7 cellular contexts compared by ENCODE assay signal in genomic region chr5:111530298-111530740, GRCh38. TPM values are rescaled to one million over a fixed set of nuclear protein-coding genes. Genes with fewer than 3 reads are reported as not detected.
DNase-seq lines count a peak whose midpoint lies in the region; ATAC-seq and TF ChIP-seq lines count a peak whose summit lies in the region.

No MANE protein-coding gene starts in this region.

- H3K27me3 ChIP-seq in ascending aorta (no peaks in the 10 kb centered on the region), right lobe of liver (no peaks in the 10 kb centered on the region)

- H3K4me3 Mint-ChIP-seq in T-helper 2 cell treated with Interferon-gamma antibody and Interleukin-4, amounts not matched to agents 5 μg/mL and 100 μg/mL, for 36 hours, result peak overlapping the region; percentile 56

- ATAC-seq in GM19328 (IDR thresholded peaks at IDR 0.05; ENCODE audit: unreplicated experiment) (peak; percentile 75), HG03439 (IDR thresholded peaks at IDR 0.05; ENCODE audit: unreplicated experiment) (peak; percentile 74), right lobe of liver (peak; percentile 82 to 96 (median 91))

- H3K9me3 Mint-ChIP-seq in T-helper 2 cell treated with Interferon-gamma antibody and Interleukin-4, amounts not matched to agents 5 μg/mL and 100 μg/mL, for 36 hours, result peaks cover 4% of the 10 kb centered on the region

- H3K9me3 ChIP-seq in ascending aorta (no peaks in the 10 kb centered on the region), right lobe of liver (no peaks in the 10 kb centered on the region)

- peaks cover 24% of the 10 kb centered on the region for H3K4me1 Mint-ChIP-seq in T-helper 2 cell treated with Interferon-gamma antibody and Interleukin-4, amounts not matched to agents 5 μg/mL and 100 μg/mL, for 36 hours (ENCODE audit: low read depth)

- H3K36me3 ChIP-seq in ascending aorta, result no peaks in the 10 kb centered on the region
- no peaks in the 10 kb centered on the region for H3K36me3 ChIP-seq in right lobe of liver

- WGBS in right lobe of liver (ENCODE audit: insufficient coverage, low coverage, low lambda C conversion rate, missing lambda C conversion rate), result 27% methylated on average over 10 of the region's 10 CpGs

- peak overlapping the region; percentile 89 for H3K27ac Mint-ChIP-seq in T-helper 2 cell treated with Interferon-gamma antibody and Interleukin-4, amounts not matched to agents 5 μg/mL and 100 μg/mL, for 36 hours

- no peak for TF ChIP-seq POLR2A in right lobe of liver (IDR thresholded peaks at IDR 0.05)

- peaks cover 2% of the 10 kb centered on the region for H3K27me3 Mint-ChIP-seq in T-helper 2 cell treated with Interferon-gamma antibody and Interleukin-4, amounts not matched to agents 5 μg/mL and 100 μg/mL, for 36 hours (ENCODE audit: low read depth)

- TF ChIP-seq CTCF in ascending aorta (IDR thresholded peaks at IDR 0.05), result no peak
- TF ChIP-seq CTCF in right lobe of liver (IDR thresholded peaks at IDR 0.05), result no peak

- H3K36me3 Mint-ChIP-seq in T-helper 2 cell treated with Interferon-gamma antibody and Interleukin-4, amounts not matched to agents 5 μg/mL and 100 μg/mL, for 36 hours (ENCODE audit: low read depth), result peaks cover 10% of the 10 kb centered on the region

- intact Hi-C loops in ascending aorta (cut with DNase I) (no loop called here), right lobe of liver (cut with DNase I) (loop anchor here in 1 of 2 donors (10.0 kb wide), 1 partner anchor 614 kb away; no protein-coding TSS in a partner anchor)

- H3K4me1 ChIP-seq in ascending aorta (peaks cover 0 to 2% of the 10 kb centered on the region in 2 donors), right lobe of liver (no peaks in the 10 kb centered on the region)

- H3K4me3 ChIP-seq in ascending aorta (no peak overlapping the region), right lobe of liver (no peak overlapping the region)

- peak; percentile 88 for DNase-seq in T-helper 2 cell treated with Interferon-gamma antibody and Interleukin-4, amounts not matched to agents 5 μg/mL and 100 μg/mL, for 36 hours (ENCODE audit: low spot score)
- DNase-seq in ascending aorta (ENCODE audit: low spot score in 2 of 2), result peak; percentile 57 to 86
- DNase-seq in right lobe of liver, result peak; percentile 62 to 71 (median 64)
- peak; percentile 70 to 72 for DNase-seq in stimulated activated CD8-positive, alpha-beta memory T cell treated with anti-CD3 and anti-CD28 coated beads, Interleukin-15, amount 100 ng/mL, for 48 hours (ENCODE audit: low read depth in 2 of 2)
- DNase-seq in NCI-H1105 treated with DMSO at 0.1 percent for 48 hours (lab: John Stamatoyannopoulos, UW), result no peak

- H3K27ac ChIP-seq in ascending aorta (no peak overlapping the region), right lobe of liver (no peak overlapping the region)

RNA-seq across cellular contexts. Expression of gene STARD4, which starts 18.0 kb away (rescaled TPM):
- 1.5 TPM for total RNA-seq in ascending aorta
- 10 to 100 TPM in 4 of 6 experiments, 1 to 10 TPM in 2; 6.4 to 30.5 (median 18.1) TPM for total RNA-seq in right lobe of liver
